Comparison of ENCODE assay signal across 8 cellular contexts in genomic region chr19:1205114-1206062, GRCh38. TPM values are rescaled to one million over a fixed set of nuclear protein-coding genes. Genes with fewer than 3 reads are reported as not detected.
A peak's percentile ranks its signal among the peaks of the same experiment; 100 is the strongest.
DNase-seq lines count a peak whose midpoint lies in the region; ATAC-seq and TF ChIP-seq lines count a peak whose summit lies in the region.

TSS of gene STK11 (plus strand) at chr19:1205778. CDS start at chr19:1206914, 1,136 bp downstream.

- WGBS in prostate gland: 7% methylated on average over 64 of the region's 106 CpGs

- H3K36me3 Mint-ChIP-seq in T-helper 17 cell (ENCODE audit: low read depth): no peaks in the 10 kb centered on the region

- peak within 1 kb of the TSS; percentile 95 for H3K27ac Mint-ChIP-seq in T-helper 17 cell

- TF ChIP-seq CTCF in GM13977 (IDR thresholded peaks at IDR 0.05; ENCODE audit: extremely low read depth, insufficient read depth, missing control alignments) (no peak), left ventricle myocardium inferior (IDR thresholded peaks at IDR 0.05; ENCODE audit: borderline replicate concordance) (no peak), prostate gland (IDR thresholded peaks at IDR 0.05) (peak in 2 of 4 experiments; percentile 7 to 10)

- DNase-seq in GM13977 (ENCODE audit: low spot score) (peak; percentile 100), NCI-H1694 (lab: John Stamatoyannopoulos, UW) (peak; percentile 86), T-helper 17 cell (peak; percentile 99 to 100 (median 99)), amygdala (lab: John Stamatoyannopoulos, UW) (peak; percentile 70 to 99 (median 97)), left ventricle myocardium inferior (peak; percentile 100), prostate gland (ENCODE audit: low spot score) (peak; percentile 98), ureter (ENCODE audit: low spot score) (peak; percentile 99)

- H3K4me3 Mint-ChIP-seq in T-helper 17 cell: peak within 1 kb of the TSS; percentile 94

- peaks cover 7% of the 10 kb centered on the region for H3K36me3 ChIP-seq in left ventricle myocardium inferior
- H3K36me3 ChIP-seq in prostate gland: no peaks in the 10 kb centered on the region

- H3K4me1 Mint-ChIP-seq in T-helper 17 cell: peaks cover 28% of the 10 kb centered on the region

- H3K9me3 ChIP-seq in T-helper 17 cell (ENCODE audit: control insufficient read depth, low read length, poor library complexity, severe bottlenecking): no peaks in the 10 kb centered on the region
- H3K9me3 ChIP-seq in left ventricle myocardium inferior (replicated peaks): no peaks in the 10 kb centered on the region
- no peaks in the 10 kb centered on the region for H3K9me3 ChIP-seq in prostate gland

- intact Hi-C loops in left ventricle myocardium inferior (cut with micrococcal nuclease) (no loop called here), prostate gland (cut with DNase I) (no loop called here)

- in situ Hi-C loops in GM13977 (cut with MboI; ENCODE audit: low pct_unique_long_range_greater_than_20kb, low sequenced_read_pairs, unreplicated experiment): no loop called here

- peak; percentile 88 for TF ChIP-seq POLR2A in prostate gland (IDR thresholded peaks at IDR 0.05)

- ATAC-seq in HG02870 (IDR thresholded peaks at IDR 0.05; ENCODE audit: unreplicated experiment) (peak; percentile 85), T-helper 17 cell (peak; percentile 93)

- H3K27ac ChIP-seq in left ventricle myocardium inferior (replicated peaks) (peak within 1 kb of the TSS; percentile 92), prostate gland (peak within 1 kb of the TSS; percentile 71 to 79)

- H3K27me3 ChIP-seq in left ventricle myocardium inferior (ENCODE audit: low read depth) (no peaks in the 10 kb centered on the region), prostate gland (replicated peaks; ENCODE audit: insufficient read depth) (no peaks in the 10 kb centered on the region)

- peaks cover 49% of the 10 kb centered on the region for H3K4me1 ChIP-seq in left ventricle myocardium inferior
- H3K4me1 ChIP-seq in prostate gland (replicated peaks): peaks cover 10% of the 10 kb centered on the region

- H3K4me3 ChIP-seq in left ventricle myocardium inferior: peak within 1 kb of the TSS; percentile 79
- H3K4me3 ChIP-seq in prostate gland: peak within 1 kb of the TSS; percentile 61 to 68

- H3K27me3 Mint-ChIP-seq in T-helper 17 cell: no peaks in the 10 kb centered on the region

RNA-seq across cellular contexts. Expression of gene STK11, which starts in this region (rescaled TPM):
- total RNA-seq in T-helper 17 cell (10 to 100 TPM; 70.0 to 70.4 TPM), left ventricle myocardium inferior (50.1 TPM), prostate gland (100 to 1,000 TPM in 1 of 2 donors, 10 to 100 TPM in 1; 75.1 to 157 TPM), ureter (51.2 TPM)

Comparison
In these comparisons a context has a peak if more than half of its experiments do, and no peak if none do; other contexts are left out.
1. Peak in every context shown above with its lines: DNase-seq, ATAC-seq, H3K4me3 ChIP-seq and H3K27ac ChIP-seq.